In genomic region chr16:75591931-75592330, GRCh38 we compare ENCODE assay signal across 7 cellular contexts. TPM values are rescaled to one million over a fixed set of nuclear protein-coding genes. Genes with fewer than 3 reads are reported as not detected.
DNase-seq lines count a peak whose midpoint lies in the region; ATAC-seq, FAIRE-seq and TF ChIP-seq lines count a peak whose summit lies in the region.
"Not testable (repeated sequence)": the region's sequence is repeated elsewhere in the genome, so short reads cannot be mapped to it uniquely, and the experiment has no call there.

No MANE protein-coding gene starts in this region.

- not testable (repeated sequence) for H3K9me3 Mint-ChIP-seq in activated T-cell treated with anti-CD3 and anti-CD28 coated beads, Interleukin-2, amount 50 U/mL, for 24 hours

- not testable (repeated sequence) for BruUV-seq in endothelial cell of umbilical vein (replicated peaks; lab: Mats Ljungman, UMichigan)

- H3K79me2 ChIP-seq in endothelial cell of umbilical vein (ENCODE audit: control insufficient read depth, insufficient read depth, low read length); osteoblast (ENCODE audit: insufficient read depth, low read length): not testable (repeated sequence)

- H3K27ac Mint-ChIP-seq in activated T-cell treated with anti-CD3 and anti-CD28 coated beads, Interleukin-2, amount 50 U/mL, for 24 hours = not testable (repeated sequence)

- not testable (repeated sequence) for H3K9ac ChIP-seq in endothelial cell of umbilical vein (replicated peaks; ENCODE audit: extremely low read depth, insufficient read depth, low read length)

- not testable (repeated sequence) for H3K4me3 ChIP-seq in brain microvascular endothelial cell (ENCODE audit: low read depth, low read length); endothelial cell of umbilical vein (replicated peaks in 1 of 3; ENCODE audit: insufficient read depth in 1 of 3, low read depth in 1 of 3, low read length in 3 of 3); heart left ventricle; osteoblast (ENCODE audit: insufficient read depth, low read length); tibial artery

- CTCF ChIA-PET in endothelial cell of umbilical vein (lab: Charles Lee) = interaction anchor here (1.2 kb wide), 1 partner anchor 8 kb away, joined by 4 read pairs; no protein-coding TSS in a partner anchor

- peak; percentile 8 for DNase-seq in activated T-cell treated with anti-CD3 and anti-CD28 coated beads, Interleukin-2, amount 50 U/mL, for 24 hours
- peak; percentile 4 for DNase-seq in brain microvascular endothelial cell
- DNase-seq in endothelial cell of umbilical vein (ENCODE audit: low read depth, low spot score); heart left ventricle; osteoblast (ENCODE audit: insufficient read length, low spot score, missing footprints); tibial artery: not testable (repeated sequence)
- DNase-seq in iris pigment epithelial cell (ENCODE audit: low read depth) = peak; percentile 42

- intact Hi-C loops in endothelial cell of umbilical vein (cut with micrococcal nuclease); tibial artery (cut with DNase I; ENCODE audit: low total_unique reads): not testable (repeated sequence)
- intact Hi-C loops in heart left ventricle (cut with DNase I) = loop anchor here in 2 of 10 donors (2.0 to 10.0 kb wide), 2 partner anchors 31 to 117 kb away; partner anchors contain the start of gene ADAT1 (in 1 of the 2)

- FAIRE-seq in endothelial cell of umbilical vein (lab: Jason Lieb, UNC) = peak; percentile 24

- not testable (repeated sequence) for TF ChIP-seq CTCF in brain microvascular endothelial cell (IDR thresholded peaks at IDR 0.05; ENCODE audit: low read depth, low read length, missing control alignments); endothelial cell of umbilical vein (IDR thresholded peaks at IDR 0.05; ENCODE audit: extremely low read depth in 1 of 2, insufficient read depth in 1 of 2, low read depth in 1 of 2, low read length in 2 of 2); heart left ventricle (IDR thresholded peaks at IDR 0.05); osteoblast (IDR thresholded peaks at IDR 0.05; ENCODE audit: extremely low read depth, low read depth, low read length); tibial artery (IDR thresholded peaks at IDR 0.05)

- ATAC-seq in heart left ventricle = not testable (repeated sequence)

- H4K20me1 ChIP-seq in endothelial cell of umbilical vein (replicated peaks; ENCODE audit: control insufficient read depth, extremely low read depth, insufficient read depth, low read length); osteoblast (ENCODE audit: insufficient read depth, low read length): not testable (repeated sequence)

- H2AFZ ChIP-seq in endothelial cell of umbilical vein (ENCODE audit: low read depth, low read length); osteoblast (ENCODE audit: low read length): not testable (repeated sequence)

- TF ChIP-seq POLR2A in endothelial cell of umbilical vein (IDR thresholded peaks at IDR 0.05; ENCODE audit: low read depth, low read length); heart left ventricle (IDR thresholded peaks at IDR 0.05): not testable (repeated sequence)

- not testable (repeated sequence) for H3K27ac ChIP-seq in brain microvascular endothelial cell; endothelial cell of umbilical vein (ENCODE audit: insufficient read depth, low read depth, low read length)
- peak overlapping the region in 9 of 12 donors; percentile 7 to 90 (median 67) for H3K27ac ChIP-seq in heart left ventricle
- peak overlapping the region; percentile 2 for H3K27ac ChIP-seq in osteoblast (ENCODE audit: low read depth, low read length)
- H3K27ac ChIP-seq in tibial artery = peak overlapping the region; percentile 76 to 91

- dilution Hi-C loops in endothelial cell of umbilical vein (cut with MboI; ENCODE audit: extremely low pct_ligation_motif_present, low sequenced_read_pairs) = not testable (repeated sequence)

- H3K4me3 Mint-ChIP-seq in activated T-cell treated with anti-CD3 and anti-CD28 coated beads, Interleukin-2, amount 50 U/mL, for 24 hours = not testable (repeated sequence)

- H3K4me1 ChIP-seq in endothelial cell of umbilical vein (ENCODE audit: control insufficient read depth, extremely low read depth, insufficient read depth, low read length) (peaks cover 16% of the 10 kb centered on the region), heart left ventricle (peaks cover 3 to 56% (median 43%) of the 10 kb centered on the region in 12 donors), osteoblast (ENCODE audit: insufficient read depth, low read length) (peaks cover 29% of the 10 kb centered on the region), tibial artery (peaks cover 0 to 56% (median 25%) of the 10 kb centered on the region in 4 donors)

- not testable (repeated sequence) for H3K4me2 ChIP-seq in endothelial cell of umbilical vein (ENCODE audit: insufficient read depth, low read length); osteoblast (ENCODE audit: insufficient read depth, low read length)

- not testable (repeated sequence) for H3K9me3 ChIP-seq in endothelial cell of umbilical vein (replicated peaks; ENCODE audit: control insufficient read depth, insufficient read depth, low read length); heart left ventricle; osteoblast (ENCODE audit: low read depth, low read length); tibial artery

- in situ Hi-C loops in brain microvascular endothelial cell (cut with HindIII; ENCODE audit: low pct_ligation_motif_present, low sequenced_read_pairs) = not testable (repeated sequence)

- H3K4me1 Mint-ChIP-seq in activated T-cell treated with anti-CD3 and anti-CD28 coated beads, Interleukin-2, amount 50 U/mL, for 24 hours (ENCODE audit: low read depth) = peaks cover 16% of the 10 kb centered on the region

- not testable (repeated sequence) for H3K9me1 ChIP-seq in endothelial cell of umbilical vein (replicated peaks; ENCODE audit: control insufficient read depth, extremely low read depth, insufficient read depth, low read length)

- not testable (repeated sequence) for H3K36me3 ChIP-seq in brain microvascular endothelial cell (replicated peaks); endothelial cell of umbilical vein (ENCODE audit: control insufficient read depth in 2 of 2, extremely low read depth in 1 of 2, insufficient read depth in 2 of 2, low read length in 2 of 2); osteoblast (ENCODE audit: insufficient read depth, low read length); tibial artery
- peaks cover 0 to 18% (median 0%) of the 10 kb centered on the region in 9 donors for H3K36me3 ChIP-seq in heart left ventricle

- 49 to 57% (median 53%) methylated on average over 7 to 9 of the region's 9 CpGs for whole genome bisulfite sequencing in heart left ventricle, 4 donors

- not testable (repeated sequence) for H3K27me3 Mint-ChIP-seq in activated T-cell treated with anti-CD3 and anti-CD28 coated beads, Interleukin-2, amount 50 U/mL, for 24 hours

- H3K36me3 Mint-ChIP-seq in activated T-cell treated with anti-CD3 and anti-CD28 coated beads, Interleukin-2, amount 50 U/mL, for 24 hours (ENCODE audit: low read depth) = peaks cover 44% of the 10 kb centered on the region

- POLR2A ChIA-PET in endothelial cell of umbilical vein (lab: Charles Lee) = not testable (repeated sequence)

- not testable (repeated sequence) for H3K27me3 ChIP-seq in brain microvascular endothelial cell (replicated peaks); endothelial cell of umbilical vein (ENCODE audit: control insufficient read depth in 2 of 2, insufficient read depth in 2 of 2, low read length in 2 of 2); heart left ventricle; osteoblast (ENCODE audit: insufficient read depth, low read length); tibial artery

RNA-seq across cellular contexts. Expression of gene GABARAPL2, which starts 25.8 kb away (rescaled TPM):
- 77.9 and 82.5 TPM in 2 replicates for total RNA-seq in endothelial cell of umbilical vein
- polyA plus RNA-seq in endothelial cell of umbilical vein = 51.9 and 84.5 TPM in 2 replicates
- polyA plus RNA-seq in endothelial cell of umbilical vein (2011; cell fraction: cytosol; rRNA removed) = 81.3 and 84.0 TPM in 2 replicates
- polyA plus RNA-seq in endothelial cell of umbilical vein (2011; cell fraction: nucleus; rRNA removed) = 41.5 and 46.8 TPM in 2 replicates
- 94.9 and 95.6 TPM in 2 replicates for polyA plus RNA-seq in endothelial cell of umbilical vein (2012)
- 28.3 and 29.0 TPM in 2 replicates for polyA minus RNA-seq in endothelial cell of umbilical vein
- 21.4 TPM for polyA minus RNA-seq in endothelial cell of umbilical vein (2011; cell fraction: cytosol; rRNA and poly(A)+ RNA removed)
- 15.6 and 18.6 TPM in 2 replicates for polyA minus RNA-seq in endothelial cell of umbilical vein (2011; cell fraction: nucleus; rRNA and poly(A)+ RNA removed)
- total RNA-seq in heart left ventricle = 100 to 1,000 TPM; 145 to 256 (median 210) TPM
- 100 to 1,000 TPM; 141 to 235 TPM for polyA plus RNA-seq in heart left ventricle
- 32.9 and 36.8 TPM in 2 replicates for total RNA-seq in osteoblast

RNA-seq across cellular contexts. Expression of gene ADAT1, which starts 31.1 kb away (rescaled TPM):
- 56.6 and 57.9 TPM in 2 replicates for total RNA-seq in endothelial cell of umbilical vein
- polyA plus RNA-seq in endothelial cell of umbilical vein = 27.2 and 33.2 TPM in 2 replicates
- 30.7 and 33.5 TPM in 2 replicates for polyA plus RNA-seq in endothelial cell of umbilical vein (2011; cell fraction: cytosol; rRNA removed)
- polyA plus RNA-seq in endothelial cell of umbilical vein (2011; cell fraction: nucleus; rRNA removed) = 44.5 and 47.6 TPM in 2 replicates
- 37.1 and 46.7 TPM in 2 replicates for polyA plus RNA-seq in endothelial cell of umbilical vein (2012)
- polyA minus RNA-seq in endothelial cell of umbilical vein = 40.2 and 49.1 TPM in 2 replicates
- polyA minus RNA-seq in endothelial cell of umbilical vein (2011; cell fraction: cytosol; rRNA and poly(A)+ RNA removed) = 29.3 TPM
- polyA minus RNA-seq in endothelial cell of umbilical vein (2011; cell fraction: nucleus; rRNA and poly(A)+ RNA removed) = 35.5 and 40.9 TPM in 2 replicates
- 10 to 100 TPM; 16.8 to 37.5 (median 24.1) TPM for total RNA-seq in heart left ventricle
- 10 to 100 TPM in 1 of 2 donors, 1 to 10 TPM in 1; 8.0 to 15.3 TPM for polyA plus RNA-seq in heart left ventricle
- total RNA-seq in osteoblast = 46.0 and 54.8 TPM in 2 replicates

RNA-seq across cellular contexts. Expression of gene TMEM231, which starts 35.9 kb away (rescaled TPM):
- total RNA-seq in endothelial cell of umbilical vein (9.4 and 10.0 TPM in 2 replicates), heart left ventricle (1 to 10 TPM; 4.4 to 9.1 (median 7.1) TPM), osteoblast (17.0 and 22.4 TPM in 2 replicates)
- polyA plus RNA-seq in endothelial cell of umbilical vein (35.8 and 41.7 TPM in 2 replicates), heart left ventricle (1 to 10 TPM; 1.7 to 8.0 TPM)
- polyA plus RNA-seq in endothelial cell of umbilical vein (2011; cell fraction: cytosol; rRNA removed) = 19.0 and 19.8 TPM in 2 replicates
- 13.1 and 15.3 TPM in 2 replicates for polyA plus RNA-seq in endothelial cell of umbilical vein (2011; cell fraction: nucleus; rRNA removed)
- polyA plus RNA-seq in endothelial cell of umbilical vein (2012) = 8.0 and 9.7 TPM in 2 replicates
- 45.8 and 61.7 TPM in 2 replicates for polyA minus RNA-seq in endothelial cell of umbilical vein
- polyA minus RNA-seq in endothelial cell of umbilical vein (2011; cell fraction: cytosol; rRNA and poly(A)+ RNA removed) = 13.8 TPM
- polyA minus RNA-seq in endothelial cell of umbilical vein (2011; cell fraction: nucleus; rRNA and poly(A)+ RNA removed) = 7.1 and 7.5 TPM in 2 replicates

RNA-seq across cellular contexts. Expression of gene KARS1, which starts 55.5 kb away (rescaled TPM):
- total RNA-seq in endothelial cell of umbilical vein = 137 and 146 TPM in 2 replicates
- 70.4 and 83.3 TPM in 2 replicates for polyA plus RNA-seq in endothelial cell of umbilical vein
- polyA plus RNA-seq in endothelial cell of umbilical vein (2011; cell fraction: cytosol; rRNA removed) = 124 and 136 TPM in 2 replicates
- polyA plus RNA-seq in endothelial cell of umbilical vein (2011; cell fraction: nucleus; rRNA removed) = 97.3 and 108 TPM in 2 replicates
- 149 and 166 TPM in 2 replicates for polyA plus RNA-seq in endothelial cell of umbilical vein (2012)
- polyA minus RNA-seq in endothelial cell of umbilical vein = 103 and 105 TPM in 2 replicates
- polyA minus RNA-seq in endothelial cell of umbilical vein (2011; cell fraction: cytosol; rRNA and poly(A)+ RNA removed) = 74.8 TPM
- polyA minus RNA-seq in endothelial cell of umbilical vein (2011; cell fraction: nucleus; rRNA and poly(A)+ RNA removed) = 42.7 and 67.9 TPM in 2 replicates
- total RNA-seq in heart left ventricle = 100 to 1,000 TPM; 111 to 152 (median 129) TPM
- 100 to 1,000 TPM in 1 of 2 donors, 10 to 100 TPM in 1; 93.2 to 154 TPM for polyA plus RNA-seq in heart left ventricle
- total RNA-seq in osteoblast = 121 and 125 TPM in 2 replicates

RNA-seq across cellular contexts. Expression of gene TERF2IP, which starts 55.6 kb away (rescaled TPM):
- total RNA-seq in endothelial cell of umbilical vein = 40.7 and 41.5 TPM in 2 replicates
- polyA plus RNA-seq in endothelial cell of umbilical vein = 17.3 and 19.0 TPM in 2 replicates
- polyA plus RNA-seq in endothelial cell of umbilical vein (2011; cell fraction: cytosol; rRNA removed) = 23.6 and 25.3 TPM in 2 replicates
- polyA plus RNA-seq in endothelial cell of umbilical vein (2011; cell fraction: nucleus; rRNA removed) = 15.0 and 22.1 TPM in 2 replicates
- polyA plus RNA-seq in endothelial cell of umbilical vein (2012) = 48.8 and 49.3 TPM in 2 replicates
- 8.0 and 9.7 TPM in 2 replicates for polyA minus RNA-seq in endothelial cell of umbilical vein
- 11.8 TPM for polyA minus RNA-seq in endothelial cell of umbilical vein (2011; cell fraction: cytosol; rRNA and poly(A)+ RNA removed)
- 11.5 and 11.9 TPM in 2 replicates for polyA minus RNA-seq in endothelial cell of umbilical vein (2011; cell fraction: nucleus; rRNA and poly(A)+ RNA removed)
- 10 to 100 TPM; 57.0 to 76.7 (median 73.1) TPM for total RNA-seq in heart left ventricle
- 10 to 100 TPM; 52.0 to 79.2 TPM for polyA plus RNA-seq in heart left ventricle
- 39.1 and 39.5 TPM in 2 replicates for total RNA-seq in osteoblast
